ENCODE assay signal across 8 cellular contexts in the genomic region with DNA sequence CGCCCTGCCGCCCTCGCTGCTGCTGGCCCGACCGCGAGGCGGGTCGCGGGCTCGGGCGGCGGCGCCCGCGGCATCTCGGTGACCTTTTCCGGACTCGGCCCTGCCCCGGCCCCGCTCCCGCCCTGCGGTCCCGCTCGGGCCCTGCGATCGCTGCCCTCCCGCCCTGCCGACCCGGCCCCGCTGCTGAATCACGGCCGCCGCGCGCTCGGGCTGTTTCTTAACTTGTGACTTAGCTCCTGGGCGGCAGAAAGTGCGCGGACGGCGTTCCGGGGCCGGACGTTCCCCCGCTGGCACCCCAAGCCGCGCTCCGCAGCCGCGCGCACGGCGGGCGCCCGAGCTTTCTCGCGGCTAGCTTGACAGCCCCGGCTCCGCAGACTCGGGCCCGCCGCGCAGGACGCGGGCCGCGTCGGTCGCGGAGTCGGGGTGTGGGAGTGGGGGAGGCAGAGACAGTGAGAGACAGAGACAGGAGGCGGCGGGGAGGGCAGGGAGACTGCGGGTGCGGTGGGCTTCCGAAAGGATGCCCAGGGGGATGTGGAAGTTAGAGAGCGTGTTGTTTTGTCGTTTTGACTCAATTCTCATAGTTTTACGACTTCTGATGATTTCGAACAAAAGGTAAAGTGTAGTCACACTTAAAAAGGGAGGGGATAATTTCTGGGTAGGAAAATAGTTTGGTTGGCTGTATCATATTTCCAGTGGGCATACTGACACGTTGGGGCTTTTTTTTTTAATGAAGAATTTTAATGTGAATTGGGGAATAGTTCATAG. TPM values are rescaled to one million over a fixed set of nuclear protein-coding genes. Genes with fewer than 3 reads are reported as not detected.
DNase-seq lines count a peak whose midpoint lies in the region; ATAC-seq, FAIRE-seq and TF ChIP-seq lines count a peak whose summit lies in the region.

No MANE protein-coding gene starts in this region.

- peak overlapping the region; percentile 83 to 87 for H3K27ac Mint-ChIP-seq in T-cell

- peak overlapping the region; percentile 87 to 96 (median 95) for H3K4me3 Mint-ChIP-seq in T-cell

- peaks cover 60 to 67% (median 61%) of the 10 kb centered on the region in 3 donors for H3K4me1 Mint-ChIP-seq in T-cell

- peak overlapping the region; percentile 63 for H3K4me3 ChIP-seq in bronchial epithelial cell (ENCODE audit: low read depth, low read length)

- no peaks in the 10 kb centered on the region for H3K9me3 Mint-ChIP-seq in T-cell

- H3K27me3 ChIP-seq in bronchial epithelial cell (ENCODE audit: control insufficient read depth, insufficient read depth, low read length): no peaks in the 10 kb centered on the region

- H3K36me3 Mint-ChIP-seq in T-cell: peaks cover 31% of the 10 kb centered on the region

- no peak for FAIRE-seq in bronchial epithelial cell (lab: Jason Lieb, UNC)

- DNase-seq in AML-193 (lab: John Stamatoyannopoulos, UW): peak; percentile 14 to 21
- peak in 30 of 34 experiments; percentile 8 to 60 (median 34) for DNase-seq in T-cell
- peak; percentile 29 for DNase-seq in bronchial epithelial cell (ENCODE audit: low read depth)
- peak; percentile 75 for DNase-seq in left lobe of liver (ENCODE audit: low spot score)
- DNase-seq in stimulated activated CD4-positive, alpha-beta T cell treated with anti-CD3 and anti-CD28 coated beads, Interleukin-4, amount 100 ng/mL, for 4 hours: peak; percentile 9 to 35
- no peak for DNase-seq in NCI-H446 (lab: John Stamatoyannopoulos, UW)

- ATAC-seq in GM19328 (IDR thresholded peaks at IDR 0.05; ENCODE audit: unreplicated experiment) (peak; percentile 6), HG03442 (IDR thresholded peaks at IDR 0.05; ENCODE audit: unreplicated experiment) (peak; percentile 21), T-cell (replicated peaks in 1 of 4) (peak; percentile 9 to 47 (median 40)), left lobe of liver (peak; percentile 65)

- no peaks in the 10 kb centered on the region for H3K27me3 Mint-ChIP-seq in T-cell

- POLR2A ChIA-PET in T-cell (lab: Charles Lee): interaction anchor here (0.7 to 1.6 kb wide), 15 partner anchors 8 to 49 kb away, joined by 3 to 46 read pairs (median 4); no protein-coding TSS in a partner anchor

- CTCF ChIA-PET in T-cell (lab: Charles Lee): interaction anchor here in 1 of 2 donors (0.6 to 3.1 kb wide), 9 partner anchors 8 to 49 kb away, joined by 3 to 17 read pairs (median 5); no protein-coding TSS in a partner anchor

- TF ChIP-seq CTCF in bronchial epithelial cell (IDR thresholded peaks at IDR 0.05; ENCODE audit: insufficient read depth, low read length, severe bottlenecking): no peak

- peaks cover 4% of the 10 kb centered on the region for H3K36me3 ChIP-seq in bronchial epithelial cell (ENCODE audit: control insufficient read depth, insufficient read depth, low read length)

RNA-seq across cellular contexts. Expression of a gene that starts 49.7 kb away (rescaled TPM):
- total RNA-seq in T-cell (100 to 1,000 TPM in 2 of 5 donors, 10 to 100 TPM in 3; 93.3 to 162 (median 99.4) TPM), bronchial epithelial cell (7.1 and 7.6 TPM in 2 replicates), left lobe of liver (11.7 TPM)

Comparison
In these comparisons a context has a peak if more than half of its experiments do, and no peak if none do; other contexts are left out.
1. DNase-seq: peak in AML-193 (2 of 2), T-cell (30 of 34), bronchial epithelial cell (single experiment), left lobe of liver (single experiment) and stimulated activated CD4-positive, alpha-beta T cell treated with anti-CD3 and anti-CD28 coated beads, Interleukin-4, amount 100 ng/mL, for 4 hours (2 of 2); none in NCI-H446 (0 of 2).
2. ATAC-seq: peak in every context shown above with its lines; median percentile 65 in left lobe of liver; 40 in T-cell; 21 in HG03442; 6 in GM19328.